Comparison of ENCODE assay signal across 8 cellular contexts in the genomic region with DNA sequence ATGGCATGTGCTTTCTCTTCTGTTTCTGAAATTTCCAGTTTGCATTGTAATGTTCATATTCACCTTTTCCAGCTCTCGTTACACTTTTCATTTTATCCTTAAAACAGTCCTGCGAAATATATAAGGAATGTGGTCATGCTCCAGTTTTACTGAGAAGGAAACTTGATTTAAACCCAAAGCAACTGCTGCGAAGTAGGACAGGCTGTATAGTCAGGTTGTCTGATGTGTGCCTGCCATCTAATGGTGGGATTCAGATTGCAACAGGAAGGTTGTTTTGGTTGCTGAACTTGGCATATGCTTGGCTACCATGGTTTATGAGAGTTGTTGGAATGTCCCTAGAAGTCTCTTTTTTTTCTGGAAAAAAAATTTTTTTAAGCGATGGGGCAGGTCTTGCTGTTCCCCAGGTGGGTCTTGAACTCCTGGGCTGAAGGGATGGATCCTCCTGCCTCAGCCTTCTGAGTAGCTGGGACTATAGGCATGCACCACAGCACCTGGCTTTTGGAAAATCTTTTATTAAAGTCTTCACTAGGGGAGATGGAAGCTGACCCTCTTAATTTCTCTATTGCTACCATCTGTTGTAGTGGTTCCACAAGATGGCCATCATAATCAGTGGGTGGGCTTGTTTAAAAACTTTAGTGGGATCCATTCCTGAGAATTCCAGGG.
DNase-seq lines count a peak whose midpoint lies in the region; ATAC-seq, FAIRE-seq and TF ChIP-seq lines count a peak whose summit lies in the region.

No MANE protein-coding gene starts in this region.

- TF ChIP-seq POLR2A in GM12892 (IDR thresholded peaks at IDR 0.05; ENCODE audit: low read depth, low read length), result no peak

- DNase-seq in 8988T (peak; percentile 49), GM12892 (ENCODE audit: insufficient read length) (peak; percentile 32), NCI-H1417 treated with DMSO at 0.1 percent for 48 hours (lab: John Stamatoyannopoulos, UW) (peak; percentile 25), T-helper 22 cell (ENCODE audit: low read depth) (peak; percentile 19), astrocyte of the spinal cord (ENCODE audit: low read depth, low spot score) (peak; percentile 81), iPS DF 4.7 (ENCODE audit: extremely low read depth, low spot score) (peak; percentile 44)
- peak; percentile 14 to 46 for DNase-seq in stimulated activated CD4-positive, alpha-beta T cell treated with anti-CD3 and anti-CD28 coated beads, Interleukin-12 subunit alpha, Interleukin-12 subunit beta, amount 100 ng/mL, for 24 hours (ENCODE audit: low read depth in 2 of 2)

- FAIRE-seq in GM12892 (lab: Jason Lieb, UNC), result peak; percentile 83

- in situ Hi-C loops in astrocyte of the spinal cord (cut with HindIII; ENCODE audit: low sequenced_read_pairs), result no loop called here

- TF ChIP-seq CTCF in astrocyte of the spinal cord (IDR thresholded peaks at IDR 0.05; ENCODE audit: low read depth, low read length), result peak; percentile 86

- no peak overlapping the region for H3K4me3 ChIP-seq in astrocyte of the spinal cord (ENCODE audit: low read depth, low read length)

- peak; percentile 75 for ATAC-seq in HG02870 (IDR thresholded peaks at IDR 0.05; ENCODE audit: unreplicated experiment)

Comparison
In these comparisons a context has a peak if more than half of its experiments do, and no peak if none do; other contexts are left out.
1. DNase-seq: peak in every context shown above with its lines; median percentile 81 in astrocyte of the spinal cord; 49 in 8988T; 44 in iPS DF 4.7; 32 in GM12892; 30 in stimulated activated CD4-positive, alpha-beta T cell treated with anti-CD3 and anti-CD28 coated beads, Interleukin-12 subunit alpha, Interleukin-12 subunit beta, amount 100 ng/mL, for 24 hours; 25 in NCI-H1417 treated with DMSO at 0.1 percent for 48 hours; 19 in T-helper 22 cell.